ENCODE assay signal across 1 cellular context in genomic region chr1:17539202-17539525, GRCh38.
TF ChIP-seq lines count a peak whose summit lies in the region.

No MANE protein-coding gene starts in this region.

TF ChIP-seq in H1, 55 proteins besides CTCF, POLR2A, EP300 and RAD21 (continued from another document):
- TF ChIP-seq GTF2F1 (IDR thresholded peaks at IDR 0.05; ENCODE audit: borderline replicate concordance, low read depth, low read length): no peak
- TF ChIP-seq JUND (IDR thresholded peaks at IDR 0.05; ENCODE audit: low read length): no peak
- 0 out of 2 replicates have a peak, but pooled peaks have one; percentile 10 for TF ChIP-seq TAF1 (IDR thresholded peaks at IDR 0.05; ENCODE audit: low read depth, low read length)
TF ChIP-seq in H1: peak in this region for 2.
